Comparison of ENCODE assay signal across 22 cellular contexts in the genomic region with DNA sequence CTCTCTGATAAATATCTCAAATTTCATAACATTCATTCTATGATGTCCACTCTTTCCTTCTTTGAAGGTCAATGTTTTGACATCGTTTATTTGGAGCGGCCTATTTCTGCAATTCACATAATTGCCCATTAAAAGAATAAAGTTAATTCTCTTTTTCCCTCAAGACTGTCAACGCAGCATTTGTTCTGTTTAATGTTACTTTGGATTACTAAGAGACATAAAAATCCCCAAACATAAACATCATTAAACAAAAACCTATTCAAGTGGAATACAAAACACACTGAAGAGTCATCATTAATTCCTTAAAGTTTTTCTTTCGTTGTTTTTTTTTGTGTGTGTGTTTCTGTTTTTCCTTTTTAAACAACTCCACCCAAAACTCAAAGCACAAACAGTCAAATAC.
"Had no signal": no experiment of that assay in that cellular context is flagged by ENCODE, and none has a peak within 500 bp of the region (broad histone marks: within the 10 kb centered on the region; RNA-seq: fewer than 3 reads in every experiment).

No MANE protein-coding gene starts in this region.

- DNase-seq: dermis blood vessel endothelial cell; dorsolateral prefrontal cortex; effector CD4-positive, alpha-beta T cell; effector memory CD4-positive, alpha-beta T cell; erythroblast; esophagus squamous epithelium; foreskin fibroblast; foreskin melanocyte; gastrocnemius medialis; glutamatergic neuron; head of caudate nucleus; heart right ventricle; hippocampal formation; left cardiac atrium; left lung; left ventricle myocardium superior; lower lobe of right lung; mesenchymal stem cell; mucosa of descending colon; naive B cell; naive thymus-derived CD8-positive, alpha-beta T cell had no signal

- ATAC-seq: esophagus mucosa; gastrocnemius medialis; heart right ventricle; left cardiac atrium; left lung; left ventricle myocardium superior; lower lobe of right lung; mucosa of descending colon; naive thymus-derived CD8-positive, alpha-beta T cell had no signal
